ENCODE assay signal across 8 cellular contexts in the genomic region with DNA sequence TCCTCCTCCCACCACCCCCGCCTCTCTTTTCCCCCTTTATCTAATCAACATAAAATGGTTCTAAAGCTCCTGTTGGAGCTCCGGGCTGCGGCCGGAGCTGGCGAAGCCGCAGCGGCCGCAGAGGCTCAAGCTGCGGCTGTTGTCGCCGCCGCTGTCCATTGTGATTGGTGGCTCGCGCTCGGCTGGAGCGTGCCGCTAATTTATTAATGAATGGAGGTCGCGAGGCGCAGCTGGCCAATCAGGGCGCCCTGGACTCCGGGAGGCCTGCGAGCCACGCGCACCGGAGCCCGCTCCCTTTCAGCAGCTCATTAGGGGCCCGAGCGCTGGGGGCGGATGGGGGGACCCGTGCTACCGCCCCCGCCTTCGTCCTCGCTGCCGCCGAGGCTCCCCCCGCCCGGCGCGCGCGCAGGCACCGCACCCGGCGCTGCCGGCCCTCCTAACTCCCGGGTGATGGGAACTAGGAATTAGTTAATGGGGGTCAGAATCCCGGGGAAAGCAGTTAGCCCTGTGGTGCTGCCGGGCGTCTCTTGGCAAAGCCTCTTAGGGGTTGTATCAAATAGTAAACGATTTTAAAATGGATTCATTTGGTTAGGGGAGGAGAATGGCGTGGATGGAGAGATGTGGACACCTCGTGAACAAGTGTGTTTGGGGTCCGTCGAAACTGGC. TPM values are rescaled to one million over a fixed set of nuclear protein-coding genes. Genes with fewer than 3 reads are reported as not detected.
A peak's percentile ranks its signal among the peaks of the same experiment; 100 is the strongest.
DNase-seq lines count a peak whose midpoint lies in the region; ATAC-seq, FAIRE-seq and TF ChIP-seq lines count a peak whose summit lies in the region.

No MANE protein-coding gene starts in this region.

- in situ Hi-C loops in G401 (cut with HindIII; ENCODE audit: low sequenced_read_pairs), result no loop called here

- ATAC-seq in HG03432 (IDR thresholded peaks at IDR 0.05; ENCODE audit: unreplicated experiment), result peak; percentile 32
- ATAC-seq in left cardiac atrium, result peak; percentile 10 to 41
- peak; percentile 21 to 23 for ATAC-seq in stimulated activated naive B cell treated with anti-CD40 and anti-IgM and Interleukin-4, amounts not matched to agents 10 μg/mL and 1 μg/mL and 100 μg/mL, for 72 hours (replicated peaks)

- under 1% methylated on average over 29 of the region's 56 CpGs for WGBS in SK-N-SH (ENCODE audit: low lambda C conversion rate)

- H3K4me3 Mint-ChIP-seq in stimulated activated naive B cell treated with anti-CD40 and anti-IgM and Interleukin-4, amounts not matched to agents 10 μg/mL and 1 μg/mL and 100 μg/mL, for 72 hours, result peak overlapping the region; percentile 92 to 95

- peak overlapping the region; percentile 99 for H3K4me2 ChIP-seq in SK-N-SH

- no peak for TF ChIP-seq CTCF in SK-N-SH (IDR thresholded peaks at IDR 0.05)

- H3K27ac Mint-ChIP-seq in stimulated activated naive B cell treated with anti-CD40 and anti-IgM and Interleukin-4, amounts not matched to agents 10 μg/mL and 1 μg/mL and 100 μg/mL, for 72 hours, result peak overlapping the region; percentile 93

- no peaks in the 10 kb centered on the region for H3K9me2 ChIP-seq in SK-N-SH

- intact Hi-C loops in left cardiac atrium (cut with DNase I), result no loop called here

- DNase-seq in COLO668 (lab: John Stamatoyannopoulos, UW; ENCODE audit: unreplicated experiment) (peak; percentile 64), GM19239 (ENCODE audit: insufficient read length, low spot score) (peak; percentile 45), SK-N-SH (peak; percentile 81), left cardiac atrium (no peak), HCEC 1CT (no peak), G401 (ENCODE audit: low spot score) (no peak)
- DNase-seq in stimulated activated naive B cell treated with anti-CD40 and anti-IgM and Interleukin-4, amounts not matched to agents 10 μg/mL and 1 μg/mL and 100 μg/mL, for 72 hours, result no peak

- no peak overlapping the region for H3K9ac ChIP-seq in SK-N-SH

- peaks cover 2 to 5% of the 10 kb centered on the region in 2 donors for H3K36me3 Mint-ChIP-seq in stimulated activated naive B cell treated with anti-CD40 and anti-IgM and Interleukin-4, amounts not matched to agents 10 μg/mL and 1 μg/mL and 100 μg/mL, for 72 hours

- H3K4me3 ChIP-seq in SK-N-SH (ENCODE audit: low read depth in 2 of 2, low read length in 1 of 2), result peak overlapping the region; percentile 56 to 73

- H3K9me3 Mint-ChIP-seq in stimulated activated naive B cell treated with anti-CD40 and anti-IgM and Interleukin-4, amounts not matched to agents 10 μg/mL and 1 μg/mL and 100 μg/mL, for 72 hours, result peaks cover 0 to 3% of the 10 kb centered on the region in 2 donors

- peak; percentile 77 for FAIRE-seq in GM19239 (lab: Jason Lieb, UNC)

- peaks cover 14 to 32% of the 10 kb centered on the region in 2 experiments; a peak in 2 of 4 replicates for H3K4me1 ChIP-seq in SK-N-SH (ENCODE audit: control insufficient read depth in 1 of 2, insufficient read depth in 2 of 2, low read depth in 1 of 2, low read length in 1 of 2)

- H3K27ac ChIP-seq in SK-N-SH (ENCODE audit: low read depth in 2 of 2, low read length in 1 of 2), result peak overlapping the region in 1 of 2 experiments; percentile 34; a peak in 1 of 4 replicates

- peak overlapping the region; percentile 60; the same call in 1 of the 2 replicates for H2AFZ ChIP-seq in SK-N-SH (ENCODE audit: low read depth)

- H3K9me3 ChIP-seq in SK-N-SH, result no peaks in the 10 kb centered on the region

- H4K20me1 ChIP-seq in SK-N-SH (ENCODE audit: insufficient read depth), result no peaks in the 10 kb centered on the region

- CTCF ChIA-PET in SK-N-SH (lab: Yijun Ruan, JAX), result interaction anchor here (0.8 to 2.4 kb wide), 8 partner anchors 12 to 196 kb away, joined by 3 to 15 read pairs (median 4); no protein-coding TSS in a partner anchor

- H3K27me3 Mint-ChIP-seq in stimulated activated naive B cell treated with anti-CD40 and anti-IgM and Interleukin-4, amounts not matched to agents 10 μg/mL and 1 μg/mL and 100 μg/mL, for 72 hours, result peaks cover 81 to 89% of the 10 kb centered on the region in 2 donors

- POLR2A ChIA-PET in SK-N-SH (lab: Yijun Ruan, JAX), result interaction anchor here (1.0 kb wide), 1 partner anchor 245 kb away, joined by 3 read pairs; no protein-coding TSS in a partner anchor

- no peak for TF ChIP-seq EP300 in SK-N-SH (IDR thresholded peaks at IDR 0.05; ENCODE audit: borderline replicate concordance in 1 of 2, low read depth in 1 of 2, low read length in 1 of 2)

- H3K36me3 ChIP-seq in SK-N-SH (replicated peaks in 1 of 2; ENCODE audit: control insufficient read depth in 1 of 2, insufficient read depth in 2 of 2, low read length in 1 of 2), result no peaks in the 10 kb centered on the region

- no peaks in the 10 kb centered on the region for H3K79me2 ChIP-seq in SK-N-SH (ENCODE audit: insufficient read depth)

- peaks cover 3% of the 10 kb centered on the region for H3F3A ChIP-seq in SK-N-SH (replicated peaks; ENCODE audit: insufficient read depth)

- H3K4me1 Mint-ChIP-seq in stimulated activated naive B cell treated with anti-CD40 and anti-IgM and Interleukin-4, amounts not matched to agents 10 μg/mL and 1 μg/mL and 100 μg/mL, for 72 hours, result peaks cover 41 to 68% of the 10 kb centered on the region in 2 donors

- peaks cover 59% of the 10 kb centered on the region for H3K27me3 ChIP-seq in SK-N-SH (ENCODE audit: insufficient read depth)

- no peak for TF ChIP-seq RAD21 in SK-N-SH (IDR thresholded peaks at IDR 0.05; ENCODE audit: low read length)

TF ChIP-seq in SK-N-SH, 30 proteins besides CTCF, POLR2A, EP300 and RAD21:
- TF ChIP-seq, protein P1, sequence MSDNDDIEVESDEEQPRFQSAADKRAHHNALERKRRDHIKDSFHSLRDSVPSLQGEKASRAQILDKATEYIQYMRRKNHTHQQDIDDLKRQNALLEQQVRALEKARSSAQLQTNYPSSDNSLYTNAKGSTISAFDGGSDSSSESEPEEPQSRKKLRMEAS (IDR thresholded peaks at IDR 0.05; ENCODE audit: low read depth), result no peak
- TF ChIP-seq EZH2phosphoT487 (IDR thresholded peaks at IDR 0.05; ENCODE audit: borderline replicate concordance, low read depth) (peak; percentile 65; the same call in 1 of the 2 replicates), GABPA (IDR thresholded peaks at IDR 0.05; ENCODE audit: low read depth) (no peak), TAF1 (IDR thresholded peaks at IDR 0.05; ENCODE audit: borderline replicate concordance, low read depth, low read length) (no peak), GATA2 (CRISPR knock-in tag; IDR thresholded peaks at IDR 0.05) (no peak)

RNA-seq across cellular contexts. Expression of a gene that starts 0.6 kb away (rescaled TPM):
- not detected in 2 replicates for polyA plus RNA-seq in SK-N-SH (2012; rRNA removed)
- polyA plus RNA-seq in SK-N-SH (2012; cell fraction: cytosol; rRNA removed), result 0.03 TPM in 1 of 2 replicates, not detected in the other
- 0.04 TPM in 1 of 2 replicates, not detected in the other for polyA plus RNA-seq in SK-N-SH (2012; cell fraction: nucleus; rRNA removed)
- total RNA-seq in left cardiac atrium, result not detected
- not detected in 2 replicates for total RNA-seq in G401 (2014; rRNA removed; shearing (Covaris generic))

Comparison
In these comparisons a context has a peak if more than half of its experiments do, and no peak if none do; other contexts are left out.
1. DNase-seq: peak in COLO668 (single experiment), GM19239 (single experiment) and SK-N-SH (single experiment); none in left cardiac atrium (single experiment), stimulated activated naive B cell treated with anti-CD40 and anti-IgM and Interleukin-4, amounts not matched to agents 10 μg/mL and 1 μg/mL and 100 μg/mL, for 72 hours (single experiment), HCEC 1CT (single experiment) and G401 (single experiment).
2. Peak in every context shown above with its lines, with median percentiles within 50 percentile points of each other: ATAC-seq.